15 cellular contexts compared by ENCODE assay signal in genomic region chr5:178213748-178214151, GRCh38. TPM values are rescaled to one million over a fixed set of nuclear protein-coding genes. Genes with fewer than 3 reads are reported as not detected.
DNase-seq lines count a peak whose midpoint lies in the region; ATAC-seq, FAIRE-seq and TF ChIP-seq lines count a peak whose summit lies in the region.
"Had no signal": no experiment of that assay in that cellular context is flagged by ENCODE, and none has a peak within 500 bp of the region (broad histone marks: within the 10 kb centered on the region; RNA-seq: fewer than 3 reads in every experiment).

No MANE protein-coding gene starts in this region.

- H3K4me1 Mint-ChIP-seq in CD4-positive, alpha-beta T cell (ENCODE audit: low read depth), result peaks cover 8% of the 10 kb centered on the region

- CTCF ChIA-PET in CD4-positive, alpha-beta T cell (lab: Charles Lee), result no interaction called here
- CTCF ChIA-PET in HCT116 (lab: Charles Lee), result interaction anchor here (1.0 kb wide), 1 partner anchor 21 kb away, joined by 4 read pairs; no protein-coding TSS in a partner anchor
- CTCF ChIA-PET in K562 (lab: Yijun Ruan, JAX; ENCODE audit: low intra/inter-chr PET ratio), result no interaction called here

- no peak overlapping the region for H3K9ac ChIP-seq in HCT116 (ENCODE audit: low read length)
- H3K9ac ChIP-seq in K562 (ENCODE audit: insufficient read depth in 1 of 2, low read depth in 2 of 2, low read length in 2 of 2), result no peak overlapping the region
- peak overlapping the region; percentile 32 to 77 for H3K9ac ChIP-seq in mucosa of rectum (ENCODE audit: low read depth in 1 of 2, low read length in 2 of 2)

- 63% methylated on average over 8 of the region's 8 CpGs for WGBS in K562 (ENCODE audit: insufficient coverage, low coverage, missing lambda C conversion rate)

- peaks cover 50 to 71% of the 10 kb centered on the region in 2 experiments; a peak in 3 of 4 replicates for H3K36me3 ChIP-seq in HCT116 (ENCODE audit: control insufficient read depth in 1 of 2, insufficient read depth in 2 of 2, low read length in 2 of 2)
- H3K36me3 ChIP-seq in K562 (ENCODE audit: control insufficient read depth, insufficient read depth, low read length), result peaks cover 92% of the 10 kb centered on the region
- peaks cover 63 to 79% of the 10 kb centered on the region in 2 donors for H3K36me3 ChIP-seq in mucosa of rectum (ENCODE audit: control insufficient read depth in 2 of 2, insufficient read depth in 2 of 2, low read length in 2 of 2)

- H3K9me3 ChIP-seq in CD4-positive, alpha-beta T cell (ENCODE audit: control insufficient read depth, low read length), result no peaks in the 10 kb centered on the region
- no peaks in the 10 kb centered on the region for H3K9me3 ChIP-seq in HCT116 (ENCODE audit: control insufficient read depth in 1 of 2, insufficient read depth in 1 of 2, low read depth in 1 of 2, low read length in 2 of 2)
- H3K9me3 ChIP-seq in K562 (replicated peaks; ENCODE audit: control insufficient read depth, insufficient read depth, low read depth, low read length), result no peaks in the 10 kb centered on the region
- no peaks in the 10 kb centered on the region for H3K9me3 ChIP-seq in mucosa of rectum (ENCODE audit: control insufficient read depth in 2 of 2, low read length in 2 of 2)
- H3K9me3 ChIP-seq: adrenal gland, gastroesophageal sphincter, prostate gland had no signal

- H3K4me1 ChIP-seq in HCT116 (ENCODE audit: control insufficient read depth in 1 of 2, insufficient read depth in 2 of 2, low read length in 2 of 2), result peaks cover 3 to 14% of the 10 kb centered on the region in 2 experiments; a peak in 3 of 4 replicates
- H3K4me1 ChIP-seq in K562 (replicated peaks in 1 of 2; ENCODE audit: control insufficient read depth in 2 of 2, insufficient read depth in 2 of 2, low read length in 2 of 2), result peaks cover 0 to 14% of the 10 kb centered on the region in 2 experiments; a peak in 3 of 5 replicates
- H3K4me1 ChIP-seq in mucosa of rectum (ENCODE audit: control insufficient read depth in 2 of 2, insufficient read depth in 2 of 2, low read length in 2 of 2), result peaks cover 70 to 81% of the 10 kb centered on the region in 2 donors
- H3K4me1 ChIP-seq: prostate gland had no signal

- ATAC-seq in CD4-positive, alpha-beta T cell (ENCODE audit: poor library complexity), result no peak
- ATAC-seq in HCT116 (no peak), K562 (no peak), HG02571 (IDR thresholded peaks at IDR 0.05; ENCODE audit: unreplicated experiment) (no peak)
- ATAC-seq: gastroesophageal sphincter had no signal

- peak overlapping the region; percentile 63 for H3K27ac Mint-ChIP-seq in CD4-positive, alpha-beta T cell

- H3K79me2 ChIP-seq in HCT116 (ENCODE audit: insufficient read depth, low read length) (peaks cover 39% of the 10 kb centered on the region), K562 (ENCODE audit: control insufficient read depth, insufficient read depth, low read length) (peaks cover 12% of the 10 kb centered on the region)

- no peak for TF ChIP-seq EP300 in K562 (IDR thresholded peaks at IDR 0.05; ENCODE audit: low read length)

- H3K4me3 ChIP-seq in HCT116 (replicated peaks in 1 of 2; ENCODE audit: low read depth in 1 of 2, low read length in 2 of 2) (no peak overlapping the region), K562 (no peak overlapping the region), mucosa of rectum (ENCODE audit: low read length in 2 of 2) (no peak overlapping the region)
- H3K4me3 ChIP-seq: adrenal gland, gastroesophageal sphincter, prostate gland had no signal

- no peaks in the 10 kb centered on the region for H3K9me3 Mint-ChIP-seq in CD4-positive, alpha-beta T cell

- FAIRE-seq in K562 (lab: Jason Lieb, UNC), result no peak

- BruUV-seq in HCT116 (replicated peaks; lab: Mats Ljungman, UMichigan) (TSS peak; percentile 5), K562 (replicated peaks; lab: Mats Ljungman, UMichigan) (no TSS peak)

- POLR2A ChIA-PET in CD4-positive, alpha-beta T cell (lab: Charles Lee), result interaction anchor here (1.4 to 2.6 kb wide), 2 partner anchors 8 to 9 kb away, joined by 4 to 16 read pairs; partner anchors contain the start of gene HNRNPAB
- POLR2A ChIA-PET in HCT116 (lab: Charles Lee), result interaction anchor here (1.5 kb wide), 1 partner anchor 10 kb away, joined by 6 read pairs; the partner anchor contains the start of gene HNRNPAB
- POLR2A ChIA-PET in K562 (lab: Yijun Ruan, JAX), result interaction anchor here (0.6 to 12.7 kb wide), 17 partner anchors 9 to 941 kb away, joined by 3 to 162 read pairs (median 4); partner anchors contain the start of genes HNRNPAB, NHP2 and PHYKPL

- H3K27me3 Mint-ChIP-seq in CD4-positive, alpha-beta T cell, result no peaks in the 10 kb centered on the region

- H3K4me3 Mint-ChIP-seq in CD4-positive, alpha-beta T cell, result no peak overlapping the region

- TF ChIP-seq CTCF in CD4-positive, alpha-beta T cell (IDR thresholded peaks at IDR 0.05), result no peak
- TF ChIP-seq CTCF in HCT116 (IDR thresholded peaks at IDR 0.05 in 2 of 3, conservative IDR thresholded peaks at IDR 0.05 in 1 of 3; ENCODE audit: borderline replicate concordance in 1 of 3, insufficient read depth in 1 of 3, low read depth in 2 of 3, low read length in 2 of 3), result no peak
- TF ChIP-seq CTCF in K562 (IDR thresholded peaks at IDR 0.05 in 2 of 3, conservative IDR thresholded peaks at IDR 0.05 in 1 of 3; ENCODE audit: insufficient read depth in 2 of 3, low read depth in 1 of 3, low read length in 3 of 3), result no peak

- RAD21 ChIA-PET in HCT116 (lab: Charles Lee; ENCODE audit: low non-redundant PET in 1 of 2, low total read pairs in 2 of 2, uncharacterized antibody in 2 of 2, unreplicated experiment in 2 of 2), result no interaction called here

- intact Hi-C loops in CD4-positive, alpha-beta T cell (cut with DNase I, micrococcal nuclease), result no loop called here
- intact Hi-C loops in HCT116 (cut with micrococcal nuclease), result no loop called here
- intact Hi-C loops in K562 (cut with micrococcal nuclease), result no loop called here

- H3K9me1 ChIP-seq in K562 (ENCODE audit: control insufficient read depth, insufficient read depth, low read length), result no peaks in the 10 kb centered on the region

- TF ChIP-seq RAD21 in HCT116 (IDR thresholded peaks at IDR 0.05; ENCODE audit: low read depth) (no peak), K562 (CRISPR knock-in tag; conservative IDR thresholded peaks at IDR 0.05 in 1 of 2, IDR thresholded peaks at IDR 0.05 in 1 of 2) (no peak)

- H3K36me3 Mint-ChIP-seq in CD4-positive, alpha-beta T cell (ENCODE audit: low read depth), result peaks cover 88% of the 10 kb centered on the region

- no peak for TF ChIP-seq POLR2A in HCT116 (IDR thresholded peaks at IDR 0.05; ENCODE audit: borderline replicate concordance, extremely low read depth, insufficient read depth, insufficient read length)
- no peak for TF ChIP-seq POLR2A in K562 (conservative IDR thresholded peaks at IDR 0.05)

- H2AFZ ChIP-seq in HCT116 (ENCODE audit: low read depth, low read length, poor library complexity, severe bottlenecking), result no peak overlapping the region
- H2AFZ ChIP-seq in K562 (ENCODE audit: low read depth, low read length), result no peak overlapping the region

- no peaks in the 10 kb centered on the region for H3K27me3 ChIP-seq in CD4-positive, alpha-beta T cell (ENCODE audit: control insufficient read depth, insufficient read depth, low read length)
- H3K27me3 ChIP-seq in HCT116 (ENCODE audit: insufficient read depth, low read length) (no peaks in the 10 kb centered on the region), K562 (ENCODE audit: control insufficient read depth in 2 of 2, insufficient read depth in 2 of 2, low read length in 2 of 2) (no peaks in the 10 kb centered on the region), mucosa of rectum (ENCODE audit: control insufficient read depth in 2 of 2, insufficient read depth in 2 of 2, low read length in 2 of 2) (no peaks in the 10 kb centered on the region)
- H3K27me3 ChIP-seq: adrenal gland, gastroesophageal sphincter had no signal

- in situ Hi-C loops in K562 (cut with MboI), result no loop called here

- no peak for DNase-seq in CD4-positive, alpha-beta T cell
- DNase-seq in HCT116 (ENCODE audit: low read depth, low spot score), result no peak
- DNase-seq in K562 (ENCODE audit: extremely low read depth in 1 of 4, low spot score in 3 of 4), result no peak
- DNase-seq in NCI-H1048 (lab: John Stamatoyannopoulos, UW), result no peak
- no peak for DNase-seq in NOMO-1 (lab: John Stamatoyannopoulos, UW; ENCODE audit: unreplicated experiment in 2 of 2)
- DNase-seq in SKM-1 treated with dmso at 0.1 percent for 144 hours (lab: John Stamatoyannopoulos, UW; ENCODE audit: unreplicated experiment), result no peak
- DNase-seq: NCI-H1105; NCI-H524 treated with DMSO at 0.1 percent for 48 hours; stimulated activated CD4-positive, alpha-beta T cell treated with anti-CD3 and anti-CD28 coated beads, Interleukin-4, amount 100 ng/mL, for 1 hour had no signal

- H3K27ac ChIP-seq in CD4-positive, alpha-beta T cell (ENCODE audit: low read depth, low read length), result no peak overlapping the region
- no peak overlapping the region for H3K27ac ChIP-seq in HCT116 (ENCODE audit: low read depth, low read length)
- no peak overlapping the region for H3K27ac ChIP-seq in K562 (ENCODE audit: extremely low read depth, low read depth, low read length)
- H3K27ac ChIP-seq in mucosa of rectum (ENCODE audit: low read depth in 2 of 2, low read length in 2 of 2), result peak overlapping the region; percentile 95 to 98
- H3K27ac ChIP-seq: adrenal gland, gastroesophageal sphincter, prostate gland had no signal

- peaks cover 22% of the 10 kb centered on the region; the same call in 1 of the 2 replicates for H4K20me1 ChIP-seq in HCT116 (ENCODE audit: insufficient read depth)
- peaks cover 43% of the 10 kb centered on the region for H4K20me1 ChIP-seq in K562 (replicated peaks; ENCODE audit: control insufficient read depth, insufficient read depth, low read length)

- H3K4me2 ChIP-seq in HCT116 (ENCODE audit: low read length) (no peak overlapping the region), K562 (ENCODE audit: insufficient read depth, low read length) (no peak overlapping the region)

- H3K9me2 ChIP-seq in HCT116 (ENCODE audit: insufficient read depth), result no peaks in the 10 kb centered on the region

RNA-seq across cellular contexts. Expression of gene HNRNPAB, which starts 9.4 kb away (rescaled TPM):
- 10 to 100 TPM; 63.6 to 68.9 TPM for total RNA-seq in CD4-positive, alpha-beta T cell
- total RNA-seq in HCT116 (2021; ENCODE audit: unreplicated experiment), result 273 TPM
- polyA plus RNA-seq in HCT116 (2012), result 95.5 and 118 TPM in 2 replicates
- total RNA-seq in K562 (2011; cell fraction: chromatin; rRNA removed; ENCODE audit: low replicate concordance), result 107 and 112 TPM in 2 replicates
- 50.4 and 55.9 TPM in 2 replicates for total RNA-seq in K562 (2011; cell fraction: nucleolus; rRNA removed)
- total RNA-seq in K562 (2011; cell fraction: nucleoplasm; rRNA removed), result 93.1 and 119 TPM in 2 replicates
- 236 and 251 TPM in 2 replicates for total RNA-seq in K562 (2014; rRNA removed)
- total RNA-seq in K562 (2014; rRNA removed; fragmentation: Illumina TruSeq; extraction: Trizol), result 193 and 210 TPM in 2 replicates
- total RNA-seq in K562 (2015; rRNA removed; fragmentation: Illumina TruSeq; extraction: Trizol), result 213 and 223 TPM in 2 replicates
- total RNA-seq in K562 (2021), result 299 and 351 TPM in 2 replicates
- polyA plus RNA-seq in K562 (2011; rRNA removed), result 160 and 253 TPM in 2 replicates
- polyA plus RNA-seq in K562 (2011; cell fraction: cytosol; rRNA removed), result 229 and 236 TPM in 2 replicates
- 131 TPM in 2 replicates for polyA plus RNA-seq in K562 (2011; cell fraction: nucleus; rRNA removed)
- 175 and 305 TPM in 2 replicates for polyA plus RNA-seq in K562 (2012)
- 284 and 307 TPM in 2 replicates for polyA plus RNA-seq in K562 (2014; fragmentation: Illumina TruSeq; extraction: Trizol)
- polyA plus RNA-seq in K562 (2014; fragmentation: Nextera tagmentation; extraction: Ambion mirVana), result 10 to 100 TPM; 34.6 to 44.7 TPM
- 404 and 425 TPM in 2 replicates for polyA plus RNA-seq in K562 (2014; rRNA removed)
- polyA minus RNA-seq in K562 (2011; rRNA and poly(A)+ RNA removed), result 75.6 and 103 TPM in 2 replicates
- 69.1 and 82.2 TPM in 2 replicates for polyA minus RNA-seq in K562 (2011; cell fraction: cytosol; rRNA and poly(A)+ RNA removed)
- 31.9 and 48.4 TPM in 2 replicates for polyA minus RNA-seq in K562 (2011; cell fraction: nucleus; rRNA and poly(A)+ RNA removed)

RNA-seq across cellular contexts. Expression of gene PHYKPL, which starts 18.9 kb away (rescaled TPM):
- total RNA-seq in CD4-positive, alpha-beta T cell, result 10 to 100 TPM; 90.9 to 92.8 TPM
- total RNA-seq in HCT116 (2021; ENCODE audit: unreplicated experiment), result 57.8 TPM
- 40.9 and 42.3 TPM in 2 replicates for polyA plus RNA-seq in HCT116 (2012)
- total RNA-seq in K562 (2011; cell fraction: chromatin; rRNA removed; ENCODE audit: low replicate concordance), result 203 and 378 TPM in 2 replicates
- 205 and 217 TPM in 2 replicates for total RNA-seq in K562 (2011; cell fraction: nucleolus; rRNA removed)
- total RNA-seq in K562 (2011; cell fraction: nucleoplasm; rRNA removed), result 219 and 287 TPM in 2 replicates
- total RNA-seq in K562 (2014; rRNA removed), result 18.6 and 21.6 TPM in 2 replicates
- total RNA-seq in K562 (2014; rRNA removed; fragmentation: Illumina TruSeq; extraction: Trizol), result 13.9 and 18.4 TPM in 2 replicates
- 16.7 and 17.1 TPM in 2 replicates for total RNA-seq in K562 (2015; rRNA removed; fragmentation: Illumina TruSeq; extraction: Trizol)
- 34.0 and 34.7 TPM in 2 replicates for total RNA-seq in K562 (2021)
- polyA plus RNA-seq in K562 (2011; rRNA removed), result 25.6 and 40.7 TPM in 2 replicates
- polyA plus RNA-seq in K562 (2011; cell fraction: cytosol; rRNA removed), result 18.3 and 25.8 TPM in 2 replicates
- polyA plus RNA-seq in K562 (2011; cell fraction: nucleus; rRNA removed), result 126 and 156 TPM in 2 replicates
- 19.8 and 52.3 TPM in 2 replicates for polyA plus RNA-seq in K562 (2012)
- 19.6 and 20.1 TPM in 2 replicates for polyA plus RNA-seq in K562 (2014; fragmentation: Illumina TruSeq; extraction: Trizol)
- polyA plus RNA-seq in K562 (2014; fragmentation: Nextera tagmentation; extraction: Ambion mirVana), result 1 to 10 TPM; 4.7 to 6.5 TPM
- polyA plus RNA-seq in K562 (2014; rRNA removed), result 31.9 and 32.0 TPM in 2 replicates
- 33.9 and 36.4 TPM in 2 replicates for polyA minus RNA-seq in K562 (2011; rRNA and poly(A)+ RNA removed)
- polyA minus RNA-seq in K562 (2011; cell fraction: cytosol; rRNA and poly(A)+ RNA removed), result 9.2 and 15.5 TPM in 2 replicates
- polyA minus RNA-seq in K562 (2011; cell fraction: nucleus; rRNA and poly(A)+ RNA removed), result 71.5 and 72.2 TPM in 2 replicates

RNA-seq across cellular contexts. Expression of gene GMCL2, which starts 26.6 kb away (rescaled TPM):
- total RNA-seq in CD4-positive, alpha-beta T cell, result not detected
- total RNA-seq in HCT116 (2021; ENCODE audit: unreplicated experiment) (not detected), K562 (2014; rRNA removed) (not detected in 2 replicates), K562 (2014; rRNA removed; fragmentation: Illumina TruSeq; extraction: Trizol) (0.04 TPM in 1 of 2 replicates, not detected in the other), K562 (2015; rRNA removed; fragmentation: Illumina TruSeq; extraction: Trizol) (not detected in 2 replicates), K562 (2021) (not detected in 2 replicates)
- polyA plus RNA-seq in HCT116 (2012), result not detected in 2 replicates
- 0.14 TPM in 1 of 2 replicates, not detected in the other for total RNA-seq in K562 (2011; cell fraction: chromatin; rRNA removed; ENCODE audit: low replicate concordance)
- not detected in 2 replicates for total RNA-seq in K562 (2011; cell fraction: nucleolus; rRNA removed)
- not detected in 2 replicates for total RNA-seq in K562 (2011; cell fraction: nucleoplasm; rRNA removed)
- polyA plus RNA-seq in K562 (2011; rRNA removed) (0.03 TPM in 1 of 2 replicates, not detected in the other), K562 (2014; fragmentation: Illumina TruSeq; extraction: Trizol) (not detected in 2 replicates), K562 (2014; fragmentation: Nextera tagmentation; extraction: Ambion mirVana) (not detected), K562 (2014; rRNA removed) (not detected in 2 replicates)
- not detected in 2 replicates for polyA plus RNA-seq in K562 (2011; cell fraction: cytosol; rRNA removed)
- not detected in 2 replicates for polyA plus RNA-seq in K562 (2011; cell fraction: nucleus; rRNA removed)
- not detected in 2 replicates for polyA plus RNA-seq in K562 (2012)
- polyA minus RNA-seq in K562 (2011; rRNA and poly(A)+ RNA removed), result 0.06 TPM in 1 of 2 replicates, not detected in the other
- polyA minus RNA-seq in K562 (2011; cell fraction: cytosol; rRNA and poly(A)+ RNA removed), result not detected in 2 replicates
- not detected in 2 replicates for polyA minus RNA-seq in K562 (2011; cell fraction: nucleus; rRNA and poly(A)+ RNA removed)
- total RNA-seq: adrenal gland, dermis microvascular lymphatic vessel endothelial cell, gastroesophageal sphincter had no signal
- polyA plus RNA-seq: adrenal gland had no signal

Comparison
In these comparisons a context has a peak if more than half of its experiments do, and no peak if none do; other contexts are left out.
1. H3K27ac ChIP-seq: peak in mucosa of rectum (2 of 2); none in CD4-positive, alpha-beta T cell (single experiment), HCT116 (single experiment) and K562 (single experiment).
2. H3K9ac ChIP-seq: peak in mucosa of rectum (2 of 2); none in HCT116 (single experiment) and K562 (0 of 2).